ENCODE assay signal across 9 cellular contexts in genomic region chr1:182054698-182055326, GRCh38. TPM values are rescaled to one million over a fixed set of nuclear protein-coding genes. Genes with fewer than 3 reads are reported as not detected.
DNase-seq lines count a peak whose midpoint lies in the region; ATAC-seq, FAIRE-seq and TF ChIP-seq lines count a peak whose summit lies in the region.
"Had no signal": no experiment of that assay in that cellular context is flagged by ENCODE, and none has a peak within 500 bp of the region (broad histone marks: within the 10 kb centered on the region; RNA-seq: fewer than 3 reads in every experiment).

No MANE protein-coding gene starts in this region.

- H3K27me3 Mint-ChIP-seq in T-cell = peaks cover 21 to 36% of the 10 kb centered on the region in 2 donors

- H3K4me1 ChIP-seq in A549 = no peaks in the 10 kb centered on the region

- H3K27ac Mint-ChIP-seq in T-cell = no peak overlapping the region

- H3F3A ChIP-seq in neural cell (ENCODE audit: insufficient read depth, low read length, poor library complexity, severe bottlenecking) = no peaks in the 10 kb centered on the region

- no peak overlapping the region for H3K9ac ChIP-seq in neural cell (ENCODE audit: low read length)

- peak; percentile 78 to 79; a peak in 5 of 6 replicates for ATAC-seq in A549
- ATAC-seq in T-cell (replicated peaks in 1 of 4) = peak; percentile 40 to 66 (median 60)
- ATAC-seq in HG03378 (IDR thresholded peaks at IDR 0.05; ENCODE audit: unreplicated experiment) = no peak
- no peak for ATAC-seq in Right ventricle myocardium inferior

- no peaks in the 10 kb centered on the region for H3K36me3 Mint-ChIP-seq in T-cell

- no peaks in the 10 kb centered on the region for H3K9me2 ChIP-seq in neural cell (ENCODE audit: insufficient read depth, low read length)

- H3K79me2 ChIP-seq in neural cell (replicated peaks; ENCODE audit: insufficient read depth, low read length) = no peaks in the 10 kb centered on the region

- no peak overlapping the region for H2AFZ ChIP-seq in neural cell (ENCODE audit: low read depth, low read length)

- H3K4me3 Mint-ChIP-seq in T-cell = no peak overlapping the region

- no peaks in the 10 kb centered on the region for H3K27me3 ChIP-seq in neural cell (ENCODE audit: insufficient read depth, low read depth, low read length)

- TF ChIP-seq RAD21 in A549 (conservative IDR thresholded peaks at IDR 0.05 in 1 of 2, IDR thresholded peaks at IDR 0.05 in 1 of 2) (peak in 1 of 2 experiments; percentile 57; a peak in 3 of 5 replicates), neural cell (conservative IDR thresholded peaks at IDR 0.05) (peak; percentile 33)

- H3K9me3 Mint-ChIP-seq in T-cell = no peaks in the 10 kb centered on the region

- H3K4me3 ChIP-seq in A549 (no peak overlapping the region), neural cell (ENCODE audit: low read length) (no peak overlapping the region)

- H3K27ac ChIP-seq in A549 (no peak overlapping the region), neural cell (ENCODE audit: low read length) (no peak overlapping the region)

- H3K9me3 ChIP-seq in A549 = no peaks in the 10 kb centered on the region
- no peaks in the 10 kb centered on the region for H3K9me3 ChIP-seq in neural cell (ENCODE audit: low read length)

- POLR2A ChIA-PET in A549 (lab: Yijun Ruan, JAX) (interaction anchor here (0.6 kb wide), 1 partner anchor 28 kb away, joined by 5 read pairs; no protein-coding TSS in a partner anchor), T-cell (lab: Charles Lee) (interaction anchor here in 1 of 2 donors (0.6 kb wide), 1 partner anchor 26 kb away, joined by 9 read pairs; no protein-coding TSS in a partner anchor)

- TF ChIP-seq EP300 in A549 (IDR thresholded peaks at IDR 0.05) = no peak
- no peak for TF ChIP-seq EP300 in neural cell (conservative IDR thresholded peaks at IDR 0.05; ENCODE audit: poor library complexity, severe bottlenecking)

- intact Hi-C loops in Right ventricle myocardium inferior (cut with DNase I) = no loop called here

- peaks cover 4 to 7% (median 6%) of the 10 kb centered on the region in 3 donors for H3K4me1 Mint-ChIP-seq in T-cell

- no peaks in the 10 kb centered on the region for H4K20me1 ChIP-seq in neural cell (ENCODE audit: insufficient read depth)

- no peak for TF ChIP-seq POLR2A in A549 (IDR thresholded peaks at IDR 0.05; ENCODE audit: low read length)

- H3K36me3 ChIP-seq in neural cell (ENCODE audit: insufficient read depth, low read length) = no peaks in the 10 kb centered on the region

- no peak for FAIRE-seq in A549 (lab: Jason Lieb, UNC)
- FAIRE-seq: islet of Langerhans had no signal

- H3K4me2 ChIP-seq in A549 (no peak overlapping the region), neural cell (ENCODE audit: low read length) (no peak overlapping the region)

- TF ChIP-seq CTCF in A549 (IDR thresholded peaks at IDR 0.05) = peak; percentile 52
- peak; percentile 51 for TF ChIP-seq CTCF in neural cell (IDR thresholded peaks at IDR 0.05; ENCODE audit: poor library complexity, severe bottlenecking)

- CTCF ChIA-PET in A549 (lab: Yijun Ruan, JAX) (interaction anchor here (0.7 to 3.2 kb wide), 9 partner anchors 22 to 581 kb away, joined by 3 to 13 read pairs (median 4); no protein-coding TSS in a partner anchor), T-cell (lab: Charles Lee) (interaction anchor here (0.5 to 2.6 kb wide), 23 partner anchors 8 to 1269 kb away, joined by 3 to 17 read pairs (median 4); no protein-coding TSS in a partner anchor)

- peak; percentile 17 to 47 for DNase-seq in A549 (ENCODE audit: low read depth in 1 of 2, low spot score in 1 of 2)
- DNase-seq in ELR (ENCODE audit: low read depth) = peak; percentile 36
- DNase-seq in Kasumi-1 (lab: John Stamatoyannopoulos, UW) = peak; percentile 57 to 70
- DNase-seq in T-cell = peak in 28 of 34 experiments; percentile 17 to 71 (median 53)
- DNase-seq in dermis blood vessel endothelial cell = peak; percentile 58
- DNase-seq in Right ventricle myocardium inferior (ENCODE audit: missing footprints) = no peak

- under 1% methylated on average over 4 of the region's 4 CpGs for WGBS in A549 (ENCODE audit: missing lambda C conversion rate)

TF ChIP-seq in A549, 52 proteins besides CTCF, POLR2A, EP300 and RAD21:
- TF ChIP-seq SMC3 (IDR thresholded peaks at IDR 0.05) (peak; percentile 33; the same call in 1 of the 3 replicates), ZSCAN20 (CRISPR knock-in tag; IDR thresholded peaks at IDR 0.05) (no peak)

TF ChIP-seq in neural cell, 6 proteins besides CTCF, POLR2A, EP300 and RAD21:
- no peak for TF ChIP-seq MXI1 (conservative IDR thresholded peaks at IDR 0.05; ENCODE audit: poor library complexity, severe bottlenecking)

RNA-seq across cellular contexts. Expression of gene ZNF648, which starts 6.7 kb away (rescaled TPM):
- polyA plus RNA-seq in A549 (2011; rRNA removed) (not detected in 2 replicates), A549 (2017; fragmentation: RNase III; extraction: RNeasy Plus Mini Kit Qiagen cat#74134 plus additional on column Dnase treatment) (not detected in 3 replicates), neural cell (not detected in 2 replicates)
- polyA plus RNA-seq in A549 (2012; cell fraction: cytosol; rRNA removed) = not detected in 2 replicates
- 0.01 TPM in 1 of 2 replicates, not detected in the other for polyA plus RNA-seq in A549 (2012; cell fraction: nucleus; rRNA removed)
- not detected in 2 replicates for polyA minus RNA-seq in A549 (2011; rRNA and poly(A)+ RNA removed)
- total RNA-seq in T-cell (not detected), dermis blood vessel endothelial cell (not detected in 2 replicates), Right ventricle myocardium inferior (not detected)
- polyA minus RNA-seq in neural cell = 0.24 TPM in 1 of 2 replicates, not detected in the other

Comparison
In these comparisons a context has a peak if more than half of its experiments do, and no peak if none do; other contexts are left out.
1. ATAC-seq: peak in A549 (2 of 2) and T-cell (4 of 4); none in HG03378 (single experiment) and Right ventricle myocardium inferior (single experiment).